Comparison of ENCODE assay signal across 26 cellular contexts in the genomic region with DNA sequence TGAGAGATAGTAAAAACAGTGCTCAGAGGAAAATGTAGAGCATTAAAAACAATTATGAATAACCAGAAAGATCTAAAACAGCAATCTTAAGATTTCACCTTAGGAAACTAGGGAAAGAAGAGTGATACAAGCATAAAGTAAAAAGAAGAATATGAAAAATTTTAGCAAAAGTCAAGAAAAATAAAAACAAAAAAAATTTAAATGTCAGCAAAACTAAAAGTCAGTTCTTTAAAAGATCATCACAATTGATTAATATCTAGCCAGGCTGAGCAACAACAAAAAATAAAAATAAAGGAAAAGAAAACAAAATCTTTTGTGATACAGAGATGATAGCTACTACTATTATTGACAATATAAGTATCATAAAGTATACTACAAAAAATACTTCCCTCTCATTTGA.
"Had no signal": no experiment of that assay in that cellular context is flagged by ENCODE, and none has a peak within 500 bp of the region (broad histone marks: within the 10 kb centered on the region; RNA-seq: fewer than 3 reads in every experiment).

No MANE protein-coding gene starts in this region.

- H3K27ac ChIP-seq: colonic mucosa, coronary artery, dorsolateral prefrontal cortex, epithelial cell of prostate, esophagus muscularis mucosa, esophagus squamous epithelium, foreskin keratinocyte, gastrocnemius medialis, gastroesophageal sphincter, heart left ventricle, heart right ventricle had no signal

- DNase-seq: colonic mucosa; cortex of kidney; dermis blood vessel endothelial cell; dorsolateral prefrontal cortex; effector CD4-positive, alpha-beta T cell; effector CD8-positive, alpha-beta T cell; effector memory CD4-positive, alpha-beta T cell; effector memory CD8-positive, alpha-beta T cell; endodermal cell; erythroblast; esophagus squamous epithelium; foreskin fibroblast; foreskin keratinocyte; foreskin melanocyte; gastrocnemius medialis; glutamatergic neuron; head of caudate nucleus; heart left ventricle; heart right ventricle had no signal

- H3K36me3 ChIP-seq: colonic mucosa, esophagus muscularis mucosa, esophagus squamous epithelium, gastrocnemius medialis, gastroesophageal sphincter, heart left ventricle, heart right ventricle had no signal

- H3K4me3 ChIP-seq: colonic mucosa, coronary artery, dorsolateral prefrontal cortex, esophagus muscularis mucosa, esophagus squamous epithelium, gastrocnemius medialis, gastroesophageal sphincter, heart left ventricle, heart right ventricle had no signal

- H3K9me3 ChIP-seq: colonic mucosa, esophagus muscularis mucosa, gastrocnemius medialis, gastroesophageal sphincter had no signal

- FAIRE-seq: endometrium, endothelial cell of umbilical vein had no signal

- H3K27me3 ChIP-seq: colonic mucosa, dorsolateral prefrontal cortex, esophagus muscularis mucosa, esophagus squamous epithelium, foreskin keratinocyte, gastrocnemius medialis, gastroesophageal sphincter, heart left ventricle, heart right ventricle had no signal

- ATAC-seq: effector memory CD8-positive, alpha-beta T cell; esophagus mucosa; foreskin keratinocyte; gastrocnemius medialis; gastroesophageal sphincter; heart left ventricle; heart right ventricle had no signal

- H3K4me1 ChIP-seq: colonic mucosa, esophagus muscularis mucosa, esophagus squamous epithelium, gastrocnemius medialis, gastroesophageal sphincter, heart left ventricle, heart right ventricle had no signal
